In genomic region chr3:12545473-12545791, GRCh38 we compare ENCODE assay signal across 1 cellular context.
TF ChIP-seq lines count a peak whose summit lies in the region.

Gene MKRN2OS, minus strand, starts transcription at chr3:12545499. Its CDS starts 35 bp downstream, at chr3:12545464.

TF ChIP-seq in HEK293, 187 proteins besides CTCF, POLR2A, EP300 and RAD21 (continued from another document):
- TF ChIP-seq ZNF639 (tag by site-specific recombination; IDR thresholded peaks at IDR 0.05) (no peak), PBX3 (CRISPR knock-in tag; IDR thresholded peaks at IDR 0.05) (no peak), ZNF10 (tag by site-specific recombination; IDR thresholded peaks at IDR 0.05) (0 out of 2 replicates have a peak, but pooled peaks have one; percentile 15)
- TF ChIP-seq, protein P1, sequence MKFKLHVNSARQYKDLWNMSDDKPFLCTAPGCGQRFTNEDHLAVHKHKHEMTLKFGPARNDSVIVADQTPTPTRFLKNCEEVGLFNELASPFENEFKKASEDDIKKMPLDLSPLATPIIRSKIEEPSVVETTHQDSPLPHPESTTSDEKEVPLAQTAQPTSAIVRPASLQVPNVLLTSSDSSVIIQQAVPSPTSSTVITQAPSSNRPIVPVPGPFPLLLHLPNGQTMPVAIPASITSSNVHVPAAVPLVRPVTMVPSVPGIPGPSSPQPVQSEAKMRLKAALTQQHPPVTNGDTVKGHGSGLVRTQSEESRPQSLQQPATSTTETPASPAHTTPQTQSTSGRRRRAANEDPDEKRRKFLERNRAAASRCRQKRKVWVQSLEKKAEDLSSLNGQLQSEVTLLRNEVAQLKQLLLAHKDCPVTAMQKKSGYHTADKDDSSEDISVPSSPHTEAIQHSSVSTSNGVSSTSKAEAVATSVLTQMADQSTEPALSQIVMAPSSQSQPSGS (tag by site-specific recombination; IDR thresholded peaks at IDR 0.05; ENCODE audit: low read depth), result peak; percentile 90
- TF ChIP-seq, protein P2, sequence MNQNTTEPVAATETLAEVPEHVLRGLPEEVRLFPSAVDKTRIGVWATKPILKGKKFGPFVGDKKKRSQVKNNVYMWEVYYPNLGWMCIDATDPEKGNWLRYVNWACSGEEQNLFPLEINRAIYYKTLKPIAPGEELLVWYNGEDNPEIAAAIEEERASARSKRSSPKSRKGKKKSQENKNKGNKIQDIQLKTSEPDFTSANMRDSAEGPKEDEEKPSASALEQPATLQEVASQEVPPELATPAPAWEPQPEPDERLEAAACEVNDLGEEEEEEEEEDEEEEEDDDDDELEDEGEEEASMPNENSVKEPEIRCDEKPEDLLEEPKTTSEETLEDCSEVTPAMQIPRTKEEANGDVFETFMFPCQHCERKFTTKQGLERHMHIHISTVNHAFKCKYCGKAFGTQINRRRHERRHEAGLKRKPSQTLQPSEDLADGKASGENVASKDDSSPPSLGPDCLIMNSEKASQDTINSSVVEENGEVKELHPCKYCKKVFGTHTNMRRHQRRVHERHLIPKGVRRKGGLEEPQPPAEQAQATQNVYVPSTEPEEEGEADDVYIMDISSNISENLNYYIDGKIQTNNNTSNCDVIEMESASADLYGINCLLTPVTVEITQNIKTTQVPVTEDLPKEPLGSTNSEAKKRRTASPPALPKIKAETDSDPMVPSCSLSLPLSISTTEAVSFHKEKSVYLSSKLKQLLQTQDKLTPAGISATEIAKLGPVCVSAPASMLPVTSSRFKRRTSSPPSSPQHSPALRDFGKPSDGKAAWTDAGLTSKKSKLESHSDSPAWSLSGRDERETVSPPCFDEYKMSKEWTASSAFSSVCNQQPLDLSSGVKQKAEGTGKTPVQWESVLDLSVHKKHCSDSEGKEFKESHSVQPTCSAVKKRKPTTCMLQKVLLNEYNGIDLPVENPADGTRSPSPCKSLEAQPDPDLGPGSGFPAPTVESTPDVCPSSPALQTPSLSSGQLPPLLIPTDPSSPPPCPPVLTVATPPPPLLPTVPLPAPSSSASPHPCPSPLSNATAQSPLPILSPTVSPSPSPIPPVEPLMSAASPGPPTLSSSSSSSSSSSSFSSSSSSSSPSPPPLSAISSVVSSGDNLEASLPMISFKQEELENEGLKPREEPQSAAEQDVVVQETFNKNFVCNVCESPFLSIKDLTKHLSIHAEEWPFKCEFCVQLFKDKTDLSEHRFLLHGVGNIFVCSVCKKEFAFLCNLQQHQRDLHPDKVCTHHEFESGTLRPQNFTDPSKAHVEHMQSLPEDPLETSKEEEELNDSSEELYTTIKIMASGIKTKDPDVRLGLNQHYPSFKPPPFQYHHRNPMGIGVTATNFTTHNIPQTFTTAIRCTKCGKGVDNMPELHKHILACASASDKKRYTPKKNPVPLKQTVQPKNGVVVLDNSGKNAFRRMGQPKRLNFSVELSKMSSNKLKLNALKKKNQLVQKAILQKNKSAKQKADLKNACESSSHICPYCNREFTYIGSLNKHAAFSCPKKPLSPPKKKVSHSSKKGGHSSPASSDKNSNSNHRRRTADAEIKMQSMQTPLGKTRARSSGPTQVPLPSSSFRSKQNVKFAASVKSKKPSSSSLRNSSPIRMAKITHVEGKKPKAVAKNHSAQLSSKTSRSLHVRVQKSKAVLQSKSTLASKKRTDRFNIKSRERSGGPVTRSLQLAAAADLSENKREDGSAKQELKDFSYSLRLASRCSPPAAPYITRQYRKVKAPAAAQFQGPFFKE (tag by site-specific recombination; IDR thresholded peaks at IDR 0.05; ENCODE audit: borderline replicate concordance), result no peak
